In the genomic region with DNA sequence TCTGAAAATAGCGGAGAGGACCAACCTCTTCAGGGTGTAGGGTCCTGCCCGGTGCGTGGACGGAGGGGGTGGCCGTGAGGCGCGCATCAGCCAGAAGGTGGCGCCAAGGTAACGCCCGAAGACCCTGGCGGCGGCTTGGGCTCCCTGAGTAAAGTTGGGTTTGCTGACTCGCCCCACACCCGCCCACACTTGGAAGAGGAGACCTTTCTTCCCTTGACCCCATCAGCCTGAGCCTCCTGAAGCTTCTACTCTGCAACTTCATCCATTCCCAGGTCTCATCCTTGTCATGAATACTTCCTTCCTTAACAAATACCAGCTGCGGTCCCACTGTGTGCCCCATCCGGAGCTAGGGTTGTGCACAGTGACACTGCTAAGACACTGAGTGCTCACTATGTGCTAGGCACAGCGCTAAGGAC, we compare ENCODE assay signal across 8 cellular contexts. TPM values are rescaled to one million over a fixed set of nuclear protein-coding genes. Genes with fewer than 3 reads are reported as not detected.
A peak's percentile ranks its signal among the peaks of the same experiment; 100 is the strongest.
DNase-seq lines count a peak whose midpoint lies in the region; ATAC-seq and TF ChIP-seq lines count a peak whose summit lies in the region.

No MANE protein-coding gene starts in this region.

- H3K4me3 Mint-ChIP-seq in natural killer cell = no peak overlapping the region
- H3K4me3 Mint-ChIP-seq in stimulated activated effector memory CD8-positive, alpha-beta T cell treated with anti-CD3 and anti-CD28 coated beads, Interleukin-12 subunit alpha, Interleukin-12 subunit beta, amount 100 ng/mL, for 72 hours = no peak overlapping the region

- H3K27ac ChIP-seq in OCI-LY1 (ENCODE audit: low read depth, low read length, poor library complexity, severe bottlenecking) (no peak overlapping the region), esophagus muscularis mucosa (replicated peaks in 1 of 4) (no peak overlapping the region)

- H3K9me3 ChIP-seq in OCI-LY1 (ENCODE audit: low read length) (no peaks in the 10 kb centered on the region), esophagus muscularis mucosa (no peaks in the 10 kb centered on the region)

- no peaks in the 10 kb centered on the region for H3K9me3 Mint-ChIP-seq in natural killer cell
- no peaks in the 10 kb centered on the region for H3K9me3 Mint-ChIP-seq in stimulated activated effector memory CD8-positive, alpha-beta T cell treated with anti-CD3 and anti-CD28 coated beads, Interleukin-12 subunit alpha, Interleukin-12 subunit beta, amount 100 ng/mL, for 72 hours

- H3F3A ChIP-seq in OCI-LY1 (ENCODE audit: insufficient read depth, low read length) = no peaks in the 10 kb centered on the region

- H4K20me1 ChIP-seq in OCI-LY1 (ENCODE audit: insufficient read depth, low read length) = no peaks in the 10 kb centered on the region

- H3K79me2 ChIP-seq in OCI-LY1 (ENCODE audit: insufficient read depth, low read length) = no peaks in the 10 kb centered on the region

- no peaks in the 10 kb centered on the region for H3K9me2 ChIP-seq in OCI-LY1 (ENCODE audit: low read depth, low read length)

- peak; percentile 78 for DNase-seq in Daoy (ENCODE audit: low read depth)
- DNase-seq in HUDEP-2 (lab: John Stamatoyannopoulos, UW; ENCODE audit: unreplicated experiment in 76 of 76) = peak in 39 of 76 experiments; percentile 1 to 65 (median 31)
- DNase-seq in activated CD8-positive, alpha-beta memory T cell treated with anti-CD3 and anti-CD28 coated beads, Interleukin-2, amount 50 U/mL, for 48 hours = peak; percentile 88
- DNase-seq in esophagus muscularis mucosa (ENCODE audit: extremely low spot score) = no peak
- peak; percentile 34 for DNase-seq in natural killer cell
- DNase-seq in stimulated activated effector memory CD8-positive, alpha-beta T cell treated with anti-CD3 and anti-CD28 coated beads, Interleukin-12 subunit alpha, Interleukin-12 subunit beta, amount 100 ng/mL, for 72 hours (ENCODE audit: low spot score in 2 of 2) = peak; percentile 56 to 82
- DNase-seq in epidermal melanocyte (ENCODE audit: insufficient read length, low spot score) = no peak

- no peaks in the 10 kb centered on the region for H3K27me3 ChIP-seq in OCI-LY1 (ENCODE audit: insufficient read depth, low read length)
- H3K27me3 ChIP-seq in esophagus muscularis mucosa = peaks cover 0 to 92% (median 2%) of the 10 kb centered on the region in 4 donors

- no peak overlapping the region for H2AFZ ChIP-seq in OCI-LY1 (ENCODE audit: low read length)

- ATAC-seq in natural killer cell = peak; percentile 70 to 86 (median 77)
- ATAC-seq in stimulated activated effector memory CD8-positive, alpha-beta T cell treated with anti-CD3 and anti-CD28 coated beads, Interleukin-12 subunit alpha, Interleukin-12 subunit beta, amount 100 ng/mL, for 72 hours = peak; percentile 83

- H3K27ac Mint-ChIP-seq in natural killer cell = no peak overlapping the region
- no peak overlapping the region for H3K27ac Mint-ChIP-seq in stimulated activated effector memory CD8-positive, alpha-beta T cell treated with anti-CD3 and anti-CD28 coated beads, Interleukin-12 subunit alpha, Interleukin-12 subunit beta, amount 100 ng/mL, for 72 hours

- no peak for TF ChIP-seq EP300 in esophagus muscularis mucosa (IDR thresholded peaks at IDR 0.05)

- H3K4me3 ChIP-seq in OCI-LY1 (ENCODE audit: low read depth, low read length, poor library complexity, severe bottlenecking) = no peak overlapping the region
- no peak overlapping the region for H3K4me3 ChIP-seq in esophagus muscularis mucosa

- intact Hi-C loops in esophagus muscularis mucosa (cut with DNase I) (loop anchor here (5.0 kb wide), 1 partner anchor 215 kb away; no protein-coding TSS in a partner anchor), natural killer cell (cut with micrococcal nuclease) (loop anchor here (2.0 to 5.0 kb wide), 2 partner anchors 306 to 550 kb away; no protein-coding TSS in a partner anchor)

- TF ChIP-seq CTCF in OCI-LY1 (IDR thresholded peaks at IDR 0.05; ENCODE audit: low read length) (peak; percentile 82), esophagus muscularis mucosa (IDR thresholded peaks at IDR 0.05) (peak; percentile 73 to 81 (median 77)), natural killer cell (IDR thresholded peaks at IDR 0.05) (peak; percentile 50)

- peaks cover 0 to 7% of the 10 kb centered on the region in 2 donors for H3K4me1 Mint-ChIP-seq in natural killer cell
- H3K4me1 Mint-ChIP-seq in stimulated activated effector memory CD8-positive, alpha-beta T cell treated with anti-CD3 and anti-CD28 coated beads, Interleukin-12 subunit alpha, Interleukin-12 subunit beta, amount 100 ng/mL, for 72 hours = peaks cover 6% of the 10 kb centered on the region

- no peak overlapping the region for H3K9ac ChIP-seq in OCI-LY1 (ENCODE audit: low read length)

- H3K36me3 ChIP-seq in OCI-LY1 (ENCODE audit: insufficient read depth, low read length) = peaks cover 2% of the 10 kb centered on the region; the same call in 1 of the 2 replicates
- H3K36me3 ChIP-seq in esophagus muscularis mucosa = peaks cover 0 to 4% (median under 1%) of the 10 kb centered on the region in 4 donors

- WGBS in esophagus muscularis mucosa = 14% methylated on average over 17 of the region's 17 CpGs

- H3K4me1 ChIP-seq in OCI-LY1 (ENCODE audit: insufficient read depth, low read length, severe bottlenecking) (no peaks in the 10 kb centered on the region), esophagus muscularis mucosa (peaks cover 9 to 24% (median 18%) of the 10 kb centered on the region in 4 donors)

- H3K4me2 ChIP-seq in OCI-LY1 (ENCODE audit: low read length) = no peak overlapping the region

- H3K27me3 Mint-ChIP-seq in natural killer cell (ENCODE audit: low read depth in 2 of 2) = peaks cover 13 to 19% of the 10 kb centered on the region in 2 donors

- H3K36me3 Mint-ChIP-seq in natural killer cell = no peaks in the 10 kb centered on the region
- peaks cover 3% of the 10 kb centered on the region for H3K36me3 Mint-ChIP-seq in stimulated activated effector memory CD8-positive, alpha-beta T cell treated with anti-CD3 and anti-CD28 coated beads, Interleukin-12 subunit alpha, Interleukin-12 subunit beta, amount 100 ng/mL, for 72 hours

- TF ChIP-seq POLR2A in esophagus muscularis mucosa (IDR thresholded peaks at IDR 0.05; ENCODE audit: low read depth) = no peak

RNA-seq across cellular contexts. Expression of a gene that starts 14.6 kb away (rescaled TPM):
- 0.06 TPM in 1 of 2 replicates, not detected in the other for total RNA-seq in Daoy (2014; rRNA removed; shearing (Covaris generic))
- total RNA-seq in esophagus muscularis mucosa (10 to 100 TPM in 3 of 4 donors, 1 to 10 TPM in 1; 10.0 to 21.6 (median 16.9) TPM), natural killer cell (1 to 10 TPM; 7.1 to 9.1 (median 7.2) TPM)

RNA-seq across cellular contexts. Expression of a gene that starts 43.0 kb away (rescaled TPM):
- 25.3 and 28.0 TPM in 2 replicates for total RNA-seq in Daoy (2014; rRNA removed; shearing (Covaris generic))
- total RNA-seq in esophagus muscularis mucosa = 10 to 100 TPM; 17.4 to 36.8 (median 29.9) TPM
- 10 to 100 TPM in 2 of 3 donors, 1 to 10 TPM in 1; 8.8 to 18.4 (median 18.0) TPM for total RNA-seq in natural killer cell

Comparison
In these comparisons a context has a peak if more than half of its experiments do, and no peak if none do; other contexts are left out.
1. DNase-seq: peak in Daoy (single experiment), HUDEP-2 (39 of 76), activated CD8-positive, alpha-beta memory T cell treated with anti-CD3 and anti-CD28 coated beads, Interleukin-2, amount 50 U/mL, for 48 hours (single experiment), natural killer cell (single experiment) and stimulated activated effector memory CD8-positive, alpha-beta T cell treated with anti-CD3 and anti-CD28 coated beads, Interleukin-12 subunit alpha, Interleukin-12 subunit beta, amount 100 ng/mL, for 72 hours (2 of 2); none in esophagus muscularis mucosa (single experiment) and epidermal melanocyte (single experiment).
2. Peak in every context shown above with its lines, with median percentiles within 50 percentile points of each other: CTCF ChIP-seq.